20 cellular contexts compared by ENCODE assay signal in genomic region chr15:73681073-73681472, GRCh38. TPM values are rescaled to one million over a fixed set of nuclear protein-coding genes. Genes with fewer than 3 reads are reported as not detected.
A peak's percentile ranks its signal among the peaks of the same experiment; 100 is the strongest.
DNase-seq lines count a peak whose midpoint lies in the region; ATAC-seq, FAIRE-seq and TF ChIP-seq lines count a peak whose summit lies in the region.
"Had no signal": no experiment of that assay in that cellular context is flagged by ENCODE, and none has a peak within 500 bp of the region (broad histone marks: within the 10 kb centered on the region; RNA-seq: fewer than 3 reads in every experiment).

No MANE protein-coding gene starts in this region.

- no peak for TF ChIP-seq RAD21 in GM12878 (IDR thresholded peaks at IDR 0.05; ENCODE audit: insufficient read depth, low read depth, low read length)

- H3K36me3 Mint-ChIP-seq in GM23338 (ENCODE audit: low read depth) (no peaks in the 10 kb centered on the region), nephron (ENCODE audit: low read depth) (no peaks in the 10 kb centered on the region)
- H3K36me3 Mint-ChIP-seq in naive thymus-derived CD8-positive, alpha-beta T cell, result no peaks in the 10 kb centered on the region

- FAIRE-seq in GM12878 (lab: Jason Lieb, UNC), result no peak
- FAIRE-seq: HTR-8/SVneo had no signal

- peak overlapping the region; percentile 87 for H2AFZ ChIP-seq in GM23338
- no peak overlapping the region for H2AFZ ChIP-seq in GM12878 (ENCODE audit: control insufficient read depth, low read depth, low read length)

- H3K27ac ChIP-seq in GM23338 (ENCODE audit: low read depth) (no peak overlapping the region), GM12878 (ENCODE audit: control insufficient read depth, insufficient read depth) (no peak overlapping the region)

- H3K9me2 ChIP-seq in GM23338 (ENCODE audit: insufficient read depth), result no peaks in the 10 kb centered on the region

- intact Hi-C loops in GM12878 (cut with micrococcal nuclease; ENCODE audit: unreplicated experiment), result no loop called here

- RAD21 ChIA-PET in GM12878 (lab: Charles Lee; ENCODE audit: unreplicated experiment), result no interaction called here

- POLR2A ChIA-PET in GM12878 (lab: Charles Lee), result no interaction called here
- POLR2A ChIA-PET in naive thymus-derived CD8-positive, alpha-beta T cell (lab: Charles Lee), result no interaction called here

- H3K27ac Mint-ChIP-seq in GM23338, result no peak overlapping the region
- H3K27ac Mint-ChIP-seq in nephron, result peak overlapping the region; percentile 41 to 61 (median 46)
- H3K27ac Mint-ChIP-seq in naive thymus-derived CD8-positive, alpha-beta T cell, result no peak overlapping the region
- H3K27ac Mint-ChIP-seq: CD4-positive, alpha-beta T cell had no signal

- peak; percentile 43 for DNase-seq in CD1c-positive myeloid dendritic cell (ENCODE audit: extremely low spot score)
- DNase-seq in GM23338 (ENCODE audit: low spot score), result no peak
- no peak for DNase-seq in GM12878 (ENCODE audit: low read depth, low spot score)
- no peak for DNase-seq in naive thymus-derived CD8-positive, alpha-beta T cell
- DNase-seq in MG63, result no peak
- DNase-seq: CD4-positive, alpha-beta T cell; COR-L47; DMS79 treated with DMSO at 0.1 percent for 48 hours; IMR-90; NCI-H1048; NCI-H146; NCI-H2029; NCI-H226; NCI-H510A treated with DMSO at 0.1 percent for 48 hours; NCI-H748 treated with DMSO at 0.1 percent for 48 hours had no signal

- no peak for ATAC-seq in GM23338
- no peak for ATAC-seq in GM12878
- ATAC-seq in naive thymus-derived CD8-positive, alpha-beta T cell, result no peak
- ATAC-seq in GM21367 (IDR thresholded peaks at IDR 0.05; ENCODE audit: unreplicated experiment), result no peak
- ATAC-seq: Right ventricle myocardium inferior had no signal

- TF ChIP-seq POLR2A in GM12878 (IDR thresholded peaks at IDR 0.05; ENCODE audit: low read depth, low read length), result no peak

- no peaks in the 10 kb centered on the region for H3K36me3 ChIP-seq in GM23338 (ENCODE audit: insufficient read depth)
- H3K36me3 ChIP-seq in GM12878 (ENCODE audit: control insufficient read depth in 2 of 2, insufficient read depth in 2 of 2, low read length in 1 of 2), result no peaks in the 10 kb centered on the region
- peaks cover under 1% of the 10 kb centered on the region; the same call in 1 of the 2 replicates for H3K36me3 ChIP-seq in MG63

- no peaks in the 10 kb centered on the region for H3K9me3 ChIP-seq in GM12878 (replicated peaks; ENCODE audit: control insufficient read depth, insufficient read depth, low read length)
- H3K9me3 ChIP-seq in MG63, result no peaks in the 10 kb centered on the region
- H3K9me3 ChIP-seq: HAP-1 had no signal

- H3K9ac ChIP-seq in GM12878 (ENCODE audit: control insufficient read depth, insufficient read depth, low read length), result no peak overlapping the region

- peaks cover 11% of the 10 kb centered on the region for H3K79me2 ChIP-seq in GM23338 (replicated peaks; ENCODE audit: insufficient read depth)
- H3K79me2 ChIP-seq in GM12878 (ENCODE audit: control insufficient read depth, insufficient read depth, low read length), result no peaks in the 10 kb centered on the region

- H3K27me3 Mint-ChIP-seq in GM23338 (ENCODE audit: insufficient read depth, low read depth, poor library complexity) (peaks cover 4% of the 10 kb centered on the region), nephron (ENCODE audit: low read depth) (no peaks in the 10 kb centered on the region)
- peaks cover 34 to 55% (median 46%) of the 10 kb centered on the region in 5 donors for H3K27me3 Mint-ChIP-seq in naive thymus-derived CD8-positive, alpha-beta T cell

- CTCF ChIA-PET in GM12878 (lab: Yijun Ruan, JAX), result interaction anchor here (0.7 to 4.0 kb wide), 3 partner anchors 18 to 25 kb away, joined by 3 to 17 read pairs (median 3); no protein-coding TSS in a partner anchor

- no peak for TF ChIP-seq EP300 in GM12878 (IDR thresholded peaks at IDR 0.05; ENCODE audit: borderline replicate concordance in 1 of 2, control insufficient read depth in 1 of 2, low read depth in 2 of 2, low read length in 2 of 2)

- BruUV-seq in GM12878 (replicated peaks; lab: Mats Ljungman, UMichigan), result no TSS peak

- in situ Hi-C loops in GM12878 (cut with MboI), result no loop called here

- SMC1A ChIA-PET in GM12878 (lab: Charles Lee; ENCODE audit: uncharacterized antibody, unreplicated experiment), result interaction anchor here (6.1 kb wide), 1 partner anchor 18 kb away, joined by 45 read pairs; no protein-coding TSS in a partner anchor

- no peak for TF ChIP-seq CTCF in GM23338 (conservative IDR thresholded peaks at IDR 0.05; ENCODE audit: low read depth in 2 of 2)
- TF ChIP-seq CTCF in GM12878 (IDR thresholded peaks at IDR 0.05 in 2 of 3, conservative IDR thresholded peaks at IDR 0.05 in 1 of 3; ENCODE audit: control insufficient read depth in 2 of 3, extremely low read depth in 1 of 3, insufficient read depth in 1 of 3, low read depth in 3 of 3, low read length in 3 of 3), result no peak
- TF ChIP-seq CTCF in nephron (IDR thresholded peaks at IDR 0.05; ENCODE audit: unreplicated experiment in 3 of 3), result no peak

- H3K4me3 Mint-ChIP-seq in GM23338 (no peak overlapping the region), nephron (peak overlapping the region; percentile 57 to 72 (median 59))
- no peak overlapping the region for H3K4me3 Mint-ChIP-seq in naive thymus-derived CD8-positive, alpha-beta T cell
- H3K4me3 Mint-ChIP-seq: CD4-positive, alpha-beta T cell had no signal

- no peak overlapping the region for H3K4me3 ChIP-seq in GM23338
- H3K4me3 ChIP-seq in GM12878, result no peak overlapping the region
- no peak overlapping the region for H3K4me3 ChIP-seq in MG63
- H3K4me3 ChIP-seq: HAP-1 had no signal

- no peak overlapping the region for H3K4me2 ChIP-seq in GM23338
- no peak overlapping the region for H3K4me2 ChIP-seq in GM12878 (ENCODE audit: control insufficient read depth, insufficient read depth)

- 27% methylated on average over 4 of the region's 4 CpGs for WGBS in GM12878 (ENCODE audit: insufficient coverage, insufficient replicate concordance, low lambda C conversion rate, missing lambda C conversion rate)

- H3K9me3 Mint-ChIP-seq in GM23338 (no peaks in the 10 kb centered on the region), nephron (no peaks in the 10 kb centered on the region)
- no peaks in the 10 kb centered on the region for H3K9me3 Mint-ChIP-seq in naive thymus-derived CD8-positive, alpha-beta T cell
- H3K9me3 Mint-ChIP-seq: CD4-positive, alpha-beta T cell had no signal

- 0 out of 2 replicates have a peak, but pooled peaks cover 6% of the 10 kb centered on the region for H3F3A ChIP-seq in GM23338 (replicated peaks; ENCODE audit: low read depth)

- H3K4me1 Mint-ChIP-seq in GM23338, result peaks cover 28% of the 10 kb centered on the region
- peaks cover 30% of the 10 kb centered on the region for H3K4me1 Mint-ChIP-seq in nephron
- peaks cover 6 to 18% (median 12%) of the 10 kb centered on the region in 4 donors for H3K4me1 Mint-ChIP-seq in naive thymus-derived CD8-positive, alpha-beta T cell

- H3K4me1 ChIP-seq in GM23338 (ENCODE audit: insufficient read depth) (peaks cover 19% of the 10 kb centered on the region), GM12878 (ENCODE audit: control insufficient read depth, insufficient read depth, low read length) (no peaks in the 10 kb centered on the region)

- peaks cover 5% of the 10 kb centered on the region for H4K20me1 ChIP-seq in GM23338 (replicated peaks; ENCODE audit: insufficient read depth)
- no peaks in the 10 kb centered on the region for H4K20me1 ChIP-seq in GM12878 (ENCODE audit: control insufficient read depth, insufficient read depth)

- no peaks in the 10 kb centered on the region for H3K27me3 ChIP-seq in GM23338 (ENCODE audit: insufficient read depth)
- H3K27me3 ChIP-seq in GM12878 (replicated peaks in 1 of 2; ENCODE audit: control insufficient read depth in 2 of 2, insufficient read depth in 2 of 2, low read length in 1 of 2), result peaks cover 5 to 6% of the 10 kb centered on the region in 2 experiments; a peak in 3 of 4 replicates
- H3K27me3 ChIP-seq in MG63, result no peaks in the 10 kb centered on the region

RNA-seq across cellular contexts. Expression of gene CD276, which starts 3.1 kb away (rescaled TPM):
- 131 and 158 TPM in 2 replicates for total RNA-seq in GM23338 (2014; rRNA removed; shearing (Covaris generic))
- polyA plus RNA-seq in GM23338 (2016; fragmentation: Nextera tagmentation; extraction: Ambion mirVana) (58.3 and 60.9 TPM in 2 replicates), GM12878 (2011; rRNA removed) (0.27 and 1.2 TPM in 2 replicates), GM12878 (2014; fragmentation: Illumina TruSeq; extraction: Trizol) (1.3 and 1.4 TPM in 2 replicates), GM12878 (2014; fragmentation: Nextera tagmentation; extraction: Ambion mirVana) (under 1 TPM; 0.11 to 0.20 TPM), GM12878 (2014; rRNA removed) (1.3 TPM in 2 replicates), GM12878 (2016; fragmentation: Nextera tagmentation; extraction: Ambion mirVana) (1 to 10 TPM in 1 of 2 experiments, under 1 TPM in 1; 0.16 to 1.1 TPM)
- total RNA-seq in GM12878 (2013; cell fraction: nucleolus; rRNA removed), result 0.34 and 0.73 TPM in 2 replicates
- total RNA-seq in GM12878 (2014; rRNA removed) (1.0 and 1.8 TPM in 2 replicates), GM12878 (2014; rRNA removed; fragmentation: Illumina TruSeq; extraction: Trizol) (0.41 and 0.67 TPM in 2 replicates), GM12878 (2021) (2.5 and 3.0 TPM in 2 replicates)
- 2.0 TPM for polyA plus RNA-seq in GM12878 (2011; ENCODE audit: low read depth)
- polyA plus RNA-seq in GM12878 (2011; cell fraction: cytosol; rRNA removed), result 1.3 and 1.6 TPM in 2 replicates
- 3.9 and 4.6 TPM in 2 replicates for polyA plus RNA-seq in GM12878 (2011; cell fraction: nucleus; rRNA removed)
- polyA plus RNA-seq in GM12878 (2012), result 3.3 and 4.4 TPM in 2 replicates
- 0.95 and 1.3 TPM in 2 replicates for polyA minus RNA-seq in GM12878 (2011; rRNA and poly(A)+ RNA removed)
- polyA minus RNA-seq in GM12878 (2011; cell fraction: cytosol; rRNA and poly(A)+ RNA removed), result 0.62 and 3.5 TPM in 2 replicates
- 0.60 and 1.8 TPM in 2 replicates for polyA minus RNA-seq in GM12878 (2011; cell fraction: nucleus; rRNA and poly(A)+ RNA removed)
- total RNA-seq in naive thymus-derived CD8-positive, alpha-beta T cell, result under 1 TPM; 0.49 to 0.63 TPM
- polyA plus RNA-seq in naive thymus-derived CD8-positive, alpha-beta T cell, result not detected
- total RNA-seq in MG63 (2014; rRNA removed; shearing (Covaris generic); ENCODE audit: low replicate concordance), result 139 and 155 TPM in 2 replicates
- total RNA-seq: CD4-positive, alpha-beta T cell had no signal

RNA-seq across cellular contexts. Expression of gene NPTN, which starts 47.9 kb away (rescaled TPM):
- 113 and 121 TPM in 2 replicates for total RNA-seq in GM23338 (2014; rRNA removed; shearing (Covaris generic))
- polyA plus RNA-seq in GM23338 (2016; fragmentation: Nextera tagmentation; extraction: Ambion mirVana) (53.0 and 56.3 TPM in 2 replicates), GM12878 (2011; rRNA removed) (43.4 and 53.8 TPM in 2 replicates), GM12878 (2014; fragmentation: Illumina TruSeq; extraction: Trizol) (79.1 and 84.8 TPM in 2 replicates), GM12878 (2014; fragmentation: Nextera tagmentation; extraction: Ambion mirVana) (10 to 100 TPM; 17.8 to 21.9 TPM), GM12878 (2014; rRNA removed) (33.7 and 35.4 TPM in 2 replicates), GM12878 (2016; fragmentation: Nextera tagmentation; extraction: Ambion mirVana) (10 to 100 TPM; 45.7 to 48.1 TPM)
- 77.3 and 80.7 TPM in 2 replicates for total RNA-seq in GM12878 (2013; cell fraction: nucleolus; rRNA removed)
- total RNA-seq in GM12878 (2014; rRNA removed) (36.9 and 38.0 TPM in 2 replicates), GM12878 (2014; rRNA removed; fragmentation: Illumina TruSeq; extraction: Trizol) (41.0 and 45.6 TPM in 2 replicates), GM12878 (2021) (40.7 and 42.5 TPM in 2 replicates)
- polyA plus RNA-seq in GM12878 (2011; ENCODE audit: low read depth), result 21.6 TPM
- polyA plus RNA-seq in GM12878 (2011; cell fraction: cytosol; rRNA removed), result 30.8 and 37.2 TPM in 2 replicates
- polyA plus RNA-seq in GM12878 (2011; cell fraction: nucleus; rRNA removed), result 56.9 and 67.2 TPM in 2 replicates
- polyA plus RNA-seq in GM12878 (2012), result 27.7 and 36.8 TPM in 2 replicates
- polyA minus RNA-seq in GM12878 (2011; rRNA and poly(A)+ RNA removed), result 33.4 and 39.0 TPM in 2 replicates
- polyA minus RNA-seq in GM12878 (2011; cell fraction: cytosol; rRNA and poly(A)+ RNA removed), result 11.6 and 19.0 TPM in 2 replicates
- polyA minus RNA-seq in GM12878 (2011; cell fraction: nucleus; rRNA and poly(A)+ RNA removed), result 32.8 and 49.5 TPM in 2 replicates
- 10 to 100 TPM; 37.7 to 37.8 TPM for total RNA-seq in naive thymus-derived CD8-positive, alpha-beta T cell
- polyA plus RNA-seq in naive thymus-derived CD8-positive, alpha-beta T cell, result 10 to 100 TPM; 27.9 to 36.6 (median 29.3) TPM
- 82.4 and 224 TPM in 2 replicates for total RNA-seq in MG63 (2014; rRNA removed; shearing (Covaris generic); ENCODE audit: low replicate concordance)

Comparison
In these comparisons a context has a peak if more than half of its experiments do, and no peak if none do; other contexts are left out.
1. H3K27ac Mint-ChIP-seq: peak in nephron (3 of 3); none in GM23338 (single experiment) and naive thymus-derived CD8-positive, alpha-beta T cell (0 of 10).
2. H3K4me3 Mint-ChIP-seq: peak in nephron (3 of 3); none in GM23338 (single experiment) and naive thymus-derived CD8-positive, alpha-beta T cell (0 of 10).
3. RNA of gene CD276, which starts 3.1 kb away (total RNA-seq): 131 to 158 TPM in GM23338 and 139 to 155 TPM in MG63; 0.34 to 3.0 TPM in GM12878 and 0.49 to 0.63 TPM in naive thymus-derived CD8-positive, alpha-beta T cell; every median in the first group is over 10 times any median in the second.